8 cellular contexts compared by ENCODE assay signal in genomic region chr10:987906-988666, GRCh38. TPM values are rescaled to one million over a fixed set of nuclear protein-coding genes. Genes with fewer than 3 reads are reported as not detected.
DNase-seq lines count a peak whose midpoint lies in the region; ATAC-seq, FAIRE-seq and TF ChIP-seq lines count a peak whose summit lies in the region.

TSS of gene GTPBP4 (plus strand) at chr10:988434. CDS start at chr10:988480, 46 bp downstream.

- H3K36me3 Mint-ChIP-seq in T-helper 2 cell treated with Interferon-gamma antibody and Interleukin-4, amounts not matched to agents 5 μg/mL and 100 μg/mL, for 36 hours (ENCODE audit: low read depth) = peaks cover 29% of the 10 kb centered on the region
- peaks cover 21% of the 10 kb centered on the region for H3K36me3 Mint-ChIP-seq in astrocyte (ENCODE audit: low read depth, unreplicated experiment)

- TF ChIP-seq CTCF in astrocyte (IDR thresholded peaks at IDR 0.05; ENCODE audit: insufficient read depth, low read depth, low read length) = no peak

- peaks cover 57% of the 10 kb centered on the region for H3K79me2 ChIP-seq in astrocyte (ENCODE audit: insufficient read depth, low read length)

- H2AFZ ChIP-seq in astrocyte (ENCODE audit: low read depth, low read length) = peak within 1 kb of the TSS; percentile 53

- no peak for FAIRE-seq in astrocyte (lab: Jason Lieb, UNC)

- H3K36me3 ChIP-seq in astrocyte (ENCODE audit: insufficient read depth, low read length) (peaks cover 15% of the 10 kb centered on the region), rectal smooth muscle tissue (ENCODE audit: control insufficient read depth, insufficient read depth, low read length) (no peaks in the 10 kb centered on the region), aorta (ENCODE audit: control insufficient read depth in 1 of 2, insufficient read depth in 2 of 2, low read length in 1 of 2) (no peaks in the 10 kb centered on the region)

- intact Hi-C loops in aorta (cut with DNase I) = loop anchor here in 1 of 2 donors (5.0 kb wide), 2 partner anchors 56 to 69 kb away; partner anchors contain the start of genes LARP4B and WDR37

- peak within 1 kb of the TSS; percentile 97 for H3K27ac ChIP-seq in astrocyte (ENCODE audit: low read depth, low read length)
- H3K27ac ChIP-seq in rectal smooth muscle tissue (ENCODE audit: low read depth, low read length) = peak within 1 kb of the TSS; percentile 93
- H3K27ac ChIP-seq in aorta (ENCODE audit: low read depth in 1 of 2, low read length in 2 of 2) = peak within 1 kb of the TSS in 1 of 2 donors; percentile 62

- H3K4me2 ChIP-seq in astrocyte (ENCODE audit: low read length) = peak within 1 kb of the TSS; percentile 92

- peaks cover 23% of the 10 kb centered on the region for H3K4me1 Mint-ChIP-seq in T-helper 2 cell treated with Interferon-gamma antibody and Interleukin-4, amounts not matched to agents 5 μg/mL and 100 μg/mL, for 36 hours (ENCODE audit: low read depth)
- H3K4me1 Mint-ChIP-seq in astrocyte (ENCODE audit: low read depth, unreplicated experiment) = peaks cover 36% of the 10 kb centered on the region

- H3K27me3 Mint-ChIP-seq in T-helper 2 cell treated with Interferon-gamma antibody and Interleukin-4, amounts not matched to agents 5 μg/mL and 100 μg/mL, for 36 hours (ENCODE audit: low read depth) = no peaks in the 10 kb centered on the region
- H3K27me3 Mint-ChIP-seq in astrocyte (ENCODE audit: low read depth, unreplicated experiment) = no peaks in the 10 kb centered on the region

- peak within 1 kb of the TSS; percentile 94 for H3K4me3 Mint-ChIP-seq in T-helper 2 cell treated with Interferon-gamma antibody and Interleukin-4, amounts not matched to agents 5 μg/mL and 100 μg/mL, for 36 hours
- H3K4me3 Mint-ChIP-seq in astrocyte (ENCODE audit: unreplicated experiment) = peak within 1 kb of the TSS; percentile 98

- H3K27ac Mint-ChIP-seq in T-helper 2 cell treated with Interferon-gamma antibody and Interleukin-4, amounts not matched to agents 5 μg/mL and 100 μg/mL, for 36 hours = peak within 1 kb of the TSS; percentile 97
- H3K27ac Mint-ChIP-seq in astrocyte (ENCODE audit: unreplicated experiment) = peak within 1 kb of the TSS; percentile 95

- H3K9me3 ChIP-seq in astrocyte (ENCODE audit: insufficient read depth, low read depth, low read length) (no peaks in the 10 kb centered on the region), aorta (ENCODE audit: control insufficient read depth, low read length) (no peaks in the 10 kb centered on the region)

- H3K27me3 ChIP-seq in astrocyte (ENCODE audit: insufficient read depth, low read length) = no peaks in the 10 kb centered on the region
- no peaks in the 10 kb centered on the region for H3K27me3 ChIP-seq in rectal smooth muscle tissue (ENCODE audit: control insufficient read depth, insufficient read depth, low read length)
- no peaks in the 10 kb centered on the region for H3K27me3 ChIP-seq in aorta (ENCODE audit: control insufficient read depth in 1 of 2, insufficient read depth in 2 of 2, low read length in 1 of 2)

- peaks cover 25% of the 10 kb centered on the region for H3K4me1 ChIP-seq in astrocyte (ENCODE audit: insufficient read depth, low read length)
- H3K4me1 ChIP-seq in rectal smooth muscle tissue (ENCODE audit: control insufficient read depth, insufficient read depth, low read length) = peaks cover 12% of the 10 kb centered on the region
- H3K4me1 ChIP-seq in aorta (ENCODE audit: control insufficient read depth in 1 of 2, insufficient read depth in 2 of 2, low read length in 2 of 2) = no peaks in the 10 kb centered on the region

- peaks cover 32% of the 10 kb centered on the region for H4K20me1 ChIP-seq in astrocyte (ENCODE audit: insufficient read depth, low read length)

- DNase-seq in NCI-H1694 treated with DMSO at 0.1 percent for 48 hours (lab: John Stamatoyannopoulos, UW) (peak; percentile 85), astrocyte (ENCODE audit: low read depth) (peak; percentile 94), hepatic stellate cell (ENCODE audit: low spot score) (peak; percentile 99), aorta (peak; percentile 99 to 100)
- peak; percentile 96 for DNase-seq in T-helper 2 cell treated with Interferon-gamma antibody and Interleukin-4, amounts not matched to agents 5 μg/mL and 100 μg/mL, for 36 hours (ENCODE audit: low spot score)

- 0% methylated on average over 67 to 71 of the region's 71 CpGs for WGBS in aorta, 2 donors

- ATAC-seq in GM18499 (IDR thresholded peaks at IDR 0.05; ENCODE audit: insufficient read depth, unreplicated experiment) (peak; percentile 62), HG02938 (IDR thresholded peaks at IDR 0.05; ENCODE audit: unreplicated experiment) (peak; percentile 86), aorta (ENCODE audit: low FRiP score) (peak; percentile 99)

- H3K9me3 Mint-ChIP-seq in T-helper 2 cell treated with Interferon-gamma antibody and Interleukin-4, amounts not matched to agents 5 μg/mL and 100 μg/mL, for 36 hours = no peaks in the 10 kb centered on the region
- H3K9me3 Mint-ChIP-seq in astrocyte (ENCODE audit: unreplicated experiment) = no peaks in the 10 kb centered on the region

- peak within 1 kb of the TSS; percentile 99 for H3K4me3 ChIP-seq in astrocyte (ENCODE audit: insufficient read depth, low read depth, low read length)
- H3K4me3 ChIP-seq in rectal smooth muscle tissue (ENCODE audit: low read length) = peak within 1 kb of the TSS; percentile 99
- peak within 1 kb of the TSS; percentile 70 to 81 for H3K4me3 ChIP-seq in aorta (ENCODE audit: low read length in 2 of 2)

- H3K9ac ChIP-seq in astrocyte (ENCODE audit: low read length) = peak within 1 kb of the TSS; percentile 99
- peak within 1 kb of the TSS; percentile 84 for H3K9ac ChIP-seq in rectal smooth muscle tissue (ENCODE audit: low read length)

RNA-seq across cellular contexts. Expression of gene GTPBP4, which starts in this region (rescaled TPM):
- 101 and 106 TPM in 2 replicates for total RNA-seq in astrocyte
- total RNA-seq in aorta = 10 to 100 TPM; 29.2 to 46.9 TPM
- 10 to 100 TPM; 21.6 to 24.7 TPM for polyA plus RNA-seq in aorta
